ENCODE assay signal across 1 cellular context in genomic region chr19:4867534-4868285, GRCh38.
TF ChIP-seq lines count a peak whose summit lies in the region.

Gene PLIN3 (minus strand): TSS chr19:4867667. CDS start chr19:4861394, 6,273 bp downstream.

TF ChIP-seq in HepG2, 621 proteins besides CTCF, POLR2A, EP300 and RAD21 (continued from another document):
- TF ChIP-seq ZNF616 (CRISPR knock-in tag; IDR thresholded peaks at IDR 0.05; ENCODE audit: low read depth) = no peak
- 0 out of 2 replicates have a peak, but pooled peaks have one; percentile 22 for TF ChIP-seq ZNF337 (CRISPR knock-in tag; IDR thresholded peaks at IDR 0.05; ENCODE audit: borderline replicate concordance, low read depth)
- no peak for TF ChIP-seq RARG (CRISPR knock-in tag; IDR thresholded peaks at IDR 0.05; ENCODE audit: low read depth)
- no peak for TF ChIP-seq MTF2 (CRISPR knock-in tag; IDR thresholded peaks at IDR 0.05; ENCODE audit: borderline replicate concordance)
- TF ChIP-seq GRHL1 (CRISPR knock-in tag; conservative IDR thresholded peaks at IDR 0.05) = no peak
- no peak for TF ChIP-seq ZNF446 (CRISPR knock-in tag; IDR thresholded peaks at IDR 0.05)
- peak; percentile 34; the same call in 1 of the 2 replicates for TF ChIP-seq MEF2D (CRISPR knock-in tag; IDR thresholded peaks at IDR 0.05)
- peak; percentile 77 for TF ChIP-seq ZNF3 (CRISPR knock-in tag; IDR thresholded peaks at IDR 0.05)
- TF ChIP-seq EZH2 (conservative IDR thresholded peaks at IDR 0.05; ENCODE audit: low read depth, low read length) = no peak
- TF ChIP-seq DDIT3 (CRISPR knock-in tag; IDR thresholded peaks at IDR 0.05) = no peak
- no peak for TF ChIP-seq ZNF879 (CRISPR knock-in tag; IDR thresholded peaks at IDR 0.05)
- no peak; the same call in none of the 2 replicates for TF ChIP-seq HNF4A (CRISPR knock-in tag; IDR thresholded peaks at IDR 0.05)
- TF ChIP-seq PRDM15 (CRISPR knock-in tag; IDR thresholded peaks at IDR 0.05) = no peak
- peak; percentile 64; the same call in 1 of the 2 replicates for TF ChIP-seq ZMYM4 (CRISPR knock-in tag; IDR thresholded peaks at IDR 0.05)
- no peak for TF ChIP-seq ZEB1 (IDR thresholded peaks at IDR 0.05; ENCODE audit: insufficient replicate concordance, low read depth)
- no peak for TF ChIP-seq HOXA5 (CRISPR knock-in tag; IDR thresholded peaks at IDR 0.05)
- no peak for TF ChIP-seq NR2F2 (IDR thresholded peaks at IDR 0.05; ENCODE audit: borderline replicate concordance, low read depth)
- TF ChIP-seq CSRNP1 (CRISPR knock-in tag; IDR thresholded peaks at IDR 0.05) = no peak; the same call in 1 of the 2 replicates
- no peak for TF ChIP-seq MED13 (CRISPR knock-in tag; IDR thresholded peaks at IDR 0.05)
- TF ChIP-seq ZNF75D (CRISPR knock-in tag; IDR thresholded peaks at IDR 0.05; ENCODE audit: borderline replicate concordance) = no peak
- peak; percentile 83 for TF ChIP-seq CBX5 (CRISPR knock-in tag; IDR thresholded peaks at IDR 0.05; ENCODE audit: borderline replicate concordance)
- TF ChIP-seq CHD4 (IDR thresholded peaks at IDR 0.05; ENCODE audit: borderline replicate concordance, low read length) = peak; percentile 92
- TF ChIP-seq IKZF5 (CRISPR knock-in tag; IDR thresholded peaks at IDR 0.05) = peak; percentile 57; the same call in 1 of the 2 replicates
- TF ChIP-seq ZNF713 (CRISPR knock-in tag; IDR thresholded peaks at IDR 0.05) = no peak
- peak; percentile 80 for TF ChIP-seq FOSL2 (CRISPR knock-in tag; IDR thresholded peaks at IDR 0.05)
- peak; percentile 46; the same call in 1 of the 2 replicates for TF ChIP-seq ZNF768 (CRISPR knock-in tag; IDR thresholded peaks at IDR 0.05)
- no peak for TF ChIP-seq PLRG1 (conservative IDR thresholded peaks at IDR 0.05)
- no peak for TF ChIP-seq ZBTB10 (CRISPR knock-in tag; IDR thresholded peaks at IDR 0.05; ENCODE audit: borderline replicate concordance)
- no peak for TF ChIP-seq TCF7L2 (IDR thresholded peaks at IDR 0.05; ENCODE audit: low read depth, low read length)
- 0 out of 2 replicates have a peak, but pooled peaks have one; percentile 43 for TF ChIP-seq FOXP4 (CRISPR knock-in tag; IDR thresholded peaks at IDR 0.05)
- TF ChIP-seq NR2F1 (CRISPR knock-in tag; IDR thresholded peaks at IDR 0.05) = peak in 1 of 2 experiments; percentile 64; a peak in 2 of 4 replicates
